ENCODE assay signal across 1 cellular context in the genomic region with DNA sequence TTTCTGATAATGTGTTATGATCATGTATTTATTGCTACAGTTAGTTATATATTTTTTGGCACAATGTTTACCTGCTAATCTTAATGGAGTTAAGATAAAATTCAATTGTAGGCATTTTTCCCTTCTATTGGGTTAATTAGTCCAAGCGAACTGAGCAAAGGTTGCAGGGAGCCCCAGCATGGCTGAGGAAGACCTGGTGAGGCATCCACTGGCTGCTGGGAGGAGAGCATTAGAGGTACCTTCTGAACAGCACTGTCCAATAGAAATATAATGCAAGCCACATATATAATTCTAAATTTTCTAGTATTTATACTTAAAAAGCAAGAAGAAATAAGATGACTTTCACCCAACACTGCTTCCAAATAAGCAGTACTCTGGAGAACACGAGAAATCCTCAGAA.
TF ChIP-seq lines count a peak whose summit lies in the region.

No MANE protein-coding gene starts in this region.

TF ChIP-seq in IMR-90, 13 proteins besides CTCF, POLR2A, EP300 and RAD21 (continued from another document):
- TF ChIP-seq, protein P1, sequence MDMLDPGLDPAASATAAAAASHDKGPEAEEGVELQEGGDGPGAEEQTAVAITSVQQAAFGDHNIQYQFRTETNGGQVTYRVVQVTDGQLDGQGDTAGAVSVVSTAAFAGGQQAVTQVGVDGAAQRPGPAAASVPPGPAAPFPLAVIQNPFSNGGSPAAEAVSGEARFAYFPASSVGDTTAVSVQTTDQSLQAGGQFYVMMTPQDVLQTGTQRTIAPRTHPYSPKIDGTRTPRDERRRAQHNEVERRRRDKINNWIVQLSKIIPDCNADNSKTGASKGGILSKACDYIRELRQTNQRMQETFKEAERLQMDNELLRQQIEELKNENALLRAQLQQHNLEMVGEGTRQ (IDR thresholded peaks at IDR 0.05; ENCODE audit: low read depth, low read length), result no peak
- TF ChIP-seq, protein P2, sequence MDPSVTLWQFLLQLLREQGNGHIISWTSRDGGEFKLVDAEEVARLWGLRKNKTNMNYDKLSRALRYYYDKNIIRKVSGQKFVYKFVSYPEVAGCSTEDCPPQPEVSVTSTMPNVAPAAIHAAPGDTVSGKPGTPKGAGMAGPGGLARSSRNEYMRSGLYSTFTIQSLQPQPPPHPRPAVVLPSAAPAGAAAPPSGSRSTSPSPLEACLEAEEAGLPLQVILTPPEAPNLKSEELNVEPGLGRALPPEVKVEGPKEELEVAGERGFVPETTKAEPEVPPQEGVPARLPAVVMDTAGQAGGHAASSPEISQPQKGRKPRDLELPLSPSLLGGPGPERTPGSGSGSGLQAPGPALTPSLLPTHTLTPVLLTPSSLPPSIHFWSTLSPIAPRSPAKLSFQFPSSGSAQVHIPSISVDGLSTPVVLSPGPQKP (IDR thresholded peaks at IDR 0.05; ENCODE audit: borderline replicate concordance, low read depth, low read length), result no peak
TF ChIP-seq in IMR-90: peak in this region for 0.
